22 cellular contexts compared by ENCODE assay signal in genomic region chr5:90169078-90169477, GRCh38.
A peak's percentile ranks its signal among the peaks of the same experiment; 100 is the strongest.
DNase-seq lines count a peak whose midpoint lies in the region; ATAC-seq and TF ChIP-seq lines count a peak whose summit lies in the region.
"Had no signal": no experiment of that assay in that cellular context is flagged by ENCODE, and none has a peak within 500 bp of the region (broad histone marks: within the 10 kb centered on the region; RNA-seq: fewer than 3 reads in every experiment).

No MANE protein-coding gene starts in this region.

- H3K27me3 ChIP-seq in BE2C: no peaks in the 10 kb centered on the region
- H3K27me3 ChIP-seq in left ventricle myocardium inferior (ENCODE audit: low read depth): no peaks in the 10 kb centered on the region
- H3K27me3 ChIP-seq: left lung, SJCRH30, transverse colon had no signal

- no peak overlapping the region for H3K4me3 Mint-ChIP-seq in T-cell
- H3K4me3 Mint-ChIP-seq: activated CD4-positive, alpha-beta memory T cell treated with anti-CD3 and anti-CD28 coated beads for 36 hours; CD8-positive, alpha-beta memory T cell had no signal

- H3K36me3 ChIP-seq in BE2C (no peaks in the 10 kb centered on the region), left ventricle myocardium inferior (no peaks in the 10 kb centered on the region)
- H3K36me3 ChIP-seq: left lung, SJCRH30, transverse colon, WERI-Rb-1 had no signal

- H3K27me3 Mint-ChIP-seq in T-cell: no peaks in the 10 kb centered on the region
- H3K27me3 Mint-ChIP-seq: activated CD4-positive, alpha-beta memory T cell treated with anti-CD3 and anti-CD28 coated beads for 36 hours; CD8-positive, alpha-beta memory T cell had no signal

- TF ChIP-seq CTCF in BE2C (IDR thresholded peaks at IDR 0.05; ENCODE audit: low read depth, low read length): no peak
- no peak for TF ChIP-seq CTCF in left ventricle myocardium inferior (IDR thresholded peaks at IDR 0.05; ENCODE audit: borderline replicate concordance)

- no peak overlapping the region for H3K27ac Mint-ChIP-seq in T-cell
- H3K27ac Mint-ChIP-seq: activated CD4-positive, alpha-beta memory T cell treated with anti-CD3 and anti-CD28 coated beads for 36 hours; CD8-positive, alpha-beta memory T cell had no signal

- no peaks in the 10 kb centered on the region for H3K4me1 Mint-ChIP-seq in T-cell
- H3K4me1 Mint-ChIP-seq: CD8-positive, alpha-beta memory T cell had no signal

- ATAC-seq in GM18858 (IDR thresholded peaks at IDR 0.05; ENCODE audit: unreplicated experiment): no peak
- no peak for ATAC-seq in T-cell (replicated peaks in 1 of 4)
- ATAC-seq in activated CD4-positive, CD25-positive, alpha-beta regulatory T cell treated with anti-CD3 and anti-CD28 coated beads, Interleukin-2, amount 50 U/mL, for 24 hours: no peak
- ATAC-seq: left lung, PC-3 had no signal

- POLR2A ChIA-PET in T-cell (lab: Charles Lee): no interaction called here

- H3K4me1 ChIP-seq in BE2C (peaks cover 20% of the 10 kb centered on the region), left ventricle myocardium inferior (peaks cover 21% of the 10 kb centered on the region)
- H3K4me1 ChIP-seq: left lung, SJCRH30 had no signal

- peak overlapping the region; percentile 7 for H3K27ac ChIP-seq in left ventricle myocardium inferior (replicated peaks)
- H3K27ac ChIP-seq: left lung, SJCRH30, transverse colon, WERI-Rb-1 had no signal

- H3K4me3 ChIP-seq in BE2C (ENCODE audit: low read depth, low read length) (no peak overlapping the region), left ventricle myocardium inferior (no peak overlapping the region)
- H3K4me3 ChIP-seq: left lung, mucosa of descending colon, SJCRH30, skin epidermis, transverse colon had no signal

- no peaks in the 10 kb centered on the region for H3K9me3 Mint-ChIP-seq in T-cell
- H3K9me3 Mint-ChIP-seq: activated CD4-positive, alpha-beta memory T cell treated with anti-CD3 and anti-CD28 coated beads for 36 hours; CD8-positive, alpha-beta memory T cell had no signal

- DNase-seq in BE2C: peak; percentile 65
- peak; percentile 84 for DNase-seq in DMS 273 (lab: John Stamatoyannopoulos, UW; ENCODE audit: unreplicated experiment)
- peak; percentile 80 to 89 for DNase-seq in NCI-H446 (lab: John Stamatoyannopoulos, UW)
- peak; percentile 19 for DNase-seq in left ventricle myocardium inferior
- DNase-seq in T-cell: no peak
- DNase-seq: activated CD4-positive, alpha-beta memory T cell treated with anti-CD3 and anti-CD28 coated beads for 36 hours; CD8-positive, alpha-beta memory T cell; dermis blood vessel endothelial cell; H7; left lung; NCI-H1694 treated with DMSO at 0.1 percent for 48 hours; NCI-H526; PC-3; SJCRH30; stimulated activated naive CD4-positive, alpha-beta T cell treated with Interleukin-2 at 50 U/mL for 16 hours; T-helper 2 cell; transverse colon; WERI-Rb-1 had no signal

- intact Hi-C loops in left ventricle myocardium inferior (cut with micrococcal nuclease): no loop called here

- no peaks in the 10 kb centered on the region for H3K36me3 Mint-ChIP-seq in T-cell
- H3K36me3 Mint-ChIP-seq: activated CD4-positive, alpha-beta memory T cell treated with anti-CD3 and anti-CD28 coated beads for 36 hours; CD8-positive, alpha-beta memory T cell had no signal

- H3K9me3 ChIP-seq in BE2C (no peaks in the 10 kb centered on the region), left ventricle myocardium inferior (replicated peaks) (no peaks in the 10 kb centered on the region)
- H3K9me3 ChIP-seq: left lung, mucosa of descending colon, SJCRH30, transverse colon had no signal

- CTCF ChIA-PET in T-cell (lab: Charles Lee): no interaction called here

Comparison
In these comparisons a context has a peak if more than half of its experiments do, and no peak if none do; other contexts are left out.
1. DNase-seq: peak in BE2C (single experiment), DMS 273 (single experiment), NCI-H446 (2 of 2) and left ventricle myocardium inferior (single experiment); none in T-cell (0 of 34).